ENCODE assay signal across 1 cellular context in the genomic region with DNA sequence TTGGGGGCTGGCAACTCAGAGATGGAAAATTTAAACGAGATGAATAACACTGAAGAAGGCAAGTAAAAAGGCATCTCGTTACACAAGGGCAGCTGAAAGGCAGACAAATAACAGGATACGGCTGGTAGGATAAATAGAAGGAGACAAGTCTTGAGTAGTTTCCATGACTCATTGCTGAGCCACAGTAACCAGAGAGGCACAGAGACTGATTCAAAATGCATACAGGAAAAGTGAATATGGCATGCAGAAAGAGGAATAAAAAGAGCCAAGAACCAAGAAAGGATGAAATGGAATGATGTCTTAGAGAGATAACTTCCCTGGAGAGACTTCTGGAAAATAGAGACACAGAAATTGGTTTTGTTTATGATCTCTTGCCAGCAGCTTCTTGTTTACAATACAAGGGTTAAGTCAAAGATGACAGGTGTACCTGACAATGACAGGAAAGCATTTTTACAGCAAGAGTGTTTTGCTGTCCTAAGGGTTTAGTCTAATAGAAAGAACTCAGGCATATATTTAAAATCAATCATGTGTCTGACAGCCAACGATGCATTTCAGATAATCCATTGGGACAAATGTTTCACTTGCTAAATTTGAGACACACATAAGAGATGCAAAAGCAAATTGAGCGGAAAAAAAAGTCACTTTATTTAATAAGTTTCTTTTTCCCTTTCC.
TF ChIP-seq lines count a peak whose summit lies in the region.

No MANE protein-coding gene starts in this region.

TF ChIP-seq in H1, 55 proteins besides CTCF, POLR2A, EP300 and RAD21 (continued from another document):
- TF ChIP-seq, protein P1, sequence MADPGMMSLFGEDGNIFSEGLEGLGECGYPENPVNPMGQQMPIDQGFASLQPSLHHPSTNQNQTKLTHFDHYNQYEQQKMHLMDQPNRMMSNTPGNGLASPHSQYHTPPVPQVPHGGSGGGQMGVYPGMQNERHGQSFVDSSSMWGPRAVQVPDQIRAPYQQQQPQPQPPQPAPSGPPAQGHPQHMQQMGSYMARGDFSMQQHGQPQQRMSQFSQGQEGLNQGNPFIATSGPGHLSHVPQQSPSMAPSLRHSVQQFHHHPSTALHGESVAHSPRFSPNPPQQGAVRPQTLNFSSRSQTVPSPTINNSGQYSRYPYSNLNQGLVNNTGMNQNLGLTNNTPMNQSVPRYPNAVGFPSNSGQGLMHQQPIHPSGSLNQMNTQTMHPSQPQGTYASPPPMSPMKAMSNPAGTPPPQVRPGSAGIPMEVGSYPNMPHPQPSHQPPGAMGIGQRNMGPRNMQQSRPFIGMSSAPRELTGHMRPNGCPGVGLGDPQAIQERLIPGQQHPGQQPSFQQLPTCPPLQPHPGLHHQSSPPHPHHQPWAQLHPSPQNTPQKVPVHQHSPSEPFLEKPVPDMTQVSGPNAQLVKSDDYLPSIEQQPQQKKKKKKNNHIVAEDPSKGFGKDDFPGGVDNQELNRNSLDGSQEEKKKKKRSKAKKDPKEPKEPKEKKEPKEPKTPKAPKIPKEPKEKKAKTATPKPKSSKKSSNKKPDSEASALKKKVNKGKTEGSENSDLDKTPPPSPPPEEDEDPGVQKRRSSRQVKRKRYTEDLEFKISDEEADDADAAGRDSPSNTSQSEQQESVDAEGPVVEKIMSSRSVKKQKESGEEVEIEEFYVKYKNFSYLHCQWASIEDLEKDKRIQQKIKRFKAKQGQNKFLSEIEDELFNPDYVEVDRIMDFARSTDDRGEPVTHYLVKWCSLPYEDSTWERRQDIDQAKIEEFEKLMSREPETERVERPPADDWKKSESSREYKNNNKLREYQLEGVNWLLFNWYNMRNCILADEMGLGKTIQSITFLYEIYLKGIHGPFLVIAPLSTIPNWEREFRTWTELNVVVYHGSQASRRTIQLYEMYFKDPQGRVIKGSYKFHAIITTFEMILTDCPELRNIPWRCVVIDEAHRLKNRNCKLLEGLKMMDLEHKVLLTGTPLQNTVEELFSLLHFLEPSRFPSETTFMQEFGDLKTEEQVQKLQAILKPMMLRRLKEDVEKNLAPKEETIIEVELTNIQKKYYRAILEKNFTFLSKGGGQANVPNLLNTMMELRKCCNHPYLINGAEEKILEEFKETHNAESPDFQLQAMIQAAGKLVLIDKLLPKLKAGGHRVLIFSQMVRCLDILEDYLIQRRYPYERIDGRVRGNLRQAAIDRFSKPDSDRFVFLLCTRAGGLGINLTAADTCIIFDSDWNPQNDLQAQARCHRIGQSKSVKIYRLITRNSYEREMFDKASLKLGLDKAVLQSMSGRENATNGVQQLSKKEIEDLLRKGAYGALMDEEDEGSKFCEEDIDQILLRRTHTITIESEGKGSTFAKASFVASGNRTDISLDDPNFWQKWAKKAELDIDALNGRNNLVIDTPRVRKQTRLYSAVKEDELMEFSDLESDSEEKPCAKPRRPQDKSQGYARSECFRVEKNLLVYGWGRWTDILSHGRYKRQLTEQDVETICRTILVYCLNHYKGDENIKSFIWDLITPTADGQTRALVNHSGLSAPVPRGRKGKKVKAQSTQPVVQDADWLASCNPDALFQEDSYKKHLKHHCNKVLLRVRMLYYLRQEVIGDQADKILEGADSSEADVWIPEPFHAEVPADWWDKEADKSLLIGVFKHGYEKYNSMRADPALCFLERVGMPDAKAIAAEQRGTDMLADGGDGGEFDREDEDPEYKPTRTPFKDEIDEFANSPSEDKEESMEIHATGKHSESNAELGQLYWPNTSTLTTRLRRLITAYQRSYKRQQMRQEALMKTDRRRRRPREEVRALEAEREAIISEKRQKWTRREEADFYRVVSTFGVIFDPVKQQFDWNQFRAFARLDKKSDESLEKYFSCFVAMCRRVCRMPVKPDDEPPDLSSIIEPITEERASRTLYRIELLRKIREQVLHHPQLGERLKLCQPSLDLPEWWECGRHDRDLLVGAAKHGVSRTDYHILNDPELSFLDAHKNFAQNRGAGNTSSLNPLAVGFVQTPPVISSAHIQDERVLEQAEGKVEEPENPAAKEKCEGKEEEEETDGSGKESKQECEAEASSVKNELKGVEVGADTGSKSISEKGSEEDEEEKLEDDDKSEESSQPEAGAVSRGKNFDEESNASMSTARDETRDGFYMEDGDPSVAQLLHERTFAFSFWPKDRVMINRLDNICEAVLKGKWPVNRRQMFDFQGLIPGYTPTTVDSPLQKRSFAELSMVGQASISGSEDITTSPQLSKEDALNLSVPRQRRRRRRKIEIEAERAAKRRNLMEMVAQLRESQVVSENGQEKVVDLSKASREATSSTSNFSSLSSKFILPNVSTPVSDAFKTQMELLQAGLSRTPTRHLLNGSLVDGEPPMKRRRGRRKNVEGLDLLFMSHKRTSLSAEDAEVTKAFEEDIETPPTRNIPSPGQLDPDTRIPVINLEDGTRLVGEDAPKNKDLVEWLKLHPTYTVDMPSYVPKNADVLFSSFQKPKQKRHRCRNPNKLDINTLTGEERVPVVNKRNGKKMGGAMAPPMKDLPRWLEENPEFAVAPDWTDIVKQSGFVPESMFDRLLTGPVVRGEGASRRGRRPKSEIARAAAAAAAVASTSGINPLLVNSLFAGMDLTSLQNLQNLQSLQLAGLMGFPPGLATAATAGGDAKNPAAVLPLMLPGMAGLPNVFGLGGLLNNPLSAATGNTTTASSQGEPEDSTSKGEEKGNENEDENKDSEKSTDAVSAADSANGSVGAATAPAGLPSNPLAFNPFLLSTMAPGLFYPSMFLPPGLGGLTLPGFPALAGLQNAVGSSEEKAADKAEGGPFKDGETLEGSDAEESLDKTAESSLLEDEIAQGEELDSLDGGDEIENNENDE (IDR thresholded peaks at IDR 0.05; ENCODE audit: insufficient replicate concordance, low read length), result no peak
- TF ChIP-seq CHD1 (IDR thresholded peaks at IDR 0.05; ENCODE audit: low read depth, low read length), result no peak
